Comparison of ENCODE assay signal across 1 cellular context in genomic region chr13:44918323-44919102, GRCh38.
A peak's percentile ranks its signal among the peaks of the same experiment; 100 is the strongest.
TF ChIP-seq lines count a peak whose summit lies in the region.

No MANE protein-coding gene starts in this region.

TF ChIP-seq in K562, 482 proteins besides CTCF, POLR2A, EP300 and RAD21 (continued from another document and continues in another):
- TF ChIP-seq ZBTB12 (CRISPR knock-in tag; IDR thresholded peaks at IDR 0.05): peak; percentile 54; the same call in 1 of the 2 replicates
- TF ChIP-seq ZNF384 (IDR thresholded peaks at IDR 0.05; ENCODE audit: low read depth, low read length): no peak
- no peak for TF ChIP-seq TAF9B (IDR thresholded peaks at IDR 0.05; ENCODE audit: partially characterized antibody)
- no peak for TF ChIP-seq ZBTB26 (CRISPR knock-in tag; IDR thresholded peaks at IDR 0.05)
- TF ChIP-seq EHMT2 (IDR thresholded peaks at IDR 0.05): 0 out of 2 replicates have a peak, but pooled peaks have one; percentile 8
- TF ChIP-seq CGGBP1 (CRISPR knock-in tag; IDR thresholded peaks at IDR 0.05): no peak
- no peak for TF ChIP-seq NR1H2 (CRISPR knock-in tag; IDR thresholded peaks at IDR 0.05)
- TF ChIP-seq ZFX (CRISPR knock-in tag; IDR thresholded peaks at IDR 0.05): peak; percentile 68
- no peak for TF ChIP-seq POLR2AphosphoS5 (IDR thresholded peaks at IDR 0.05; ENCODE audit: control insufficient read depth, insufficient read depth, low read depth, low read length)
- TF ChIP-seq HIVEP1 (CRISPR knock-in tag; IDR thresholded peaks at IDR 0.05): no peak
- TF ChIP-seq CXXC5 (CRISPR knock-in tag; IDR thresholded peaks at IDR 0.05): 0 out of 2 replicates have a peak, but pooled peaks have one; percentile 22
- TF ChIP-seq SAP30 (IDR thresholded peaks at IDR 0.05; ENCODE audit: borderline replicate concordance, insufficient read depth, low read depth, low read length, poor library complexity, severe bottlenecking): no peak
- TF ChIP-seq ZNF512 (tag; IDR thresholded peaks at IDR 0.05): no peak
- TF ChIP-seq TAF1 (IDR thresholded peaks at IDR 0.05; ENCODE audit: control insufficient read depth, extremely low read depth, insufficient read depth, low read length, severe bottlenecking): peak; percentile 21
- TF ChIP-seq RBM39 (optimal IDR thresholded peaks at IDR 0.05; ENCODE audit: low read depth, low read length): no peak
- TF ChIP-seq HNRNPL (IDR thresholded peaks at IDR 0.05; ENCODE audit: low read depth, low read length): no peak
- TF ChIP-seq U2AF1 (optimal IDR thresholded peaks at IDR 0.05; ENCODE audit: low read depth, low read length): no peak
- no peak for TF ChIP-seq ZFP30 (CRISPR knock-in tag; IDR thresholded peaks at IDR 0.05; ENCODE audit: borderline replicate concordance)
- TF ChIP-seq NR2F6 (CRISPR knock-in tag; IDR thresholded peaks at IDR 0.05): no peak
- no peak for TF ChIP-seq KDM2B (CRISPR knock-in tag; IDR thresholded peaks at IDR 0.05)
- no peak for TF ChIP-seq ETS1 (conservative IDR thresholded peaks at IDR 0.05; ENCODE audit: control insufficient read depth, low read depth, low read length)
- peak in 1 of 2 experiments; percentile 37; a peak in 1 of 4 replicates for TF ChIP-seq MLLT1 (IDR thresholded peaks at IDR 0.05)
- TF ChIP-seq ARID4B (CRISPR knock-in tag; IDR thresholded peaks at IDR 0.05): peak; percentile 74; the same call in 1 of the 2 replicates
- TF ChIP-seq E2F4 (CRISPR knock-in tag; IDR thresholded peaks at IDR 0.05; ENCODE audit: low read depth): no peak
- 0 out of 4 replicates have a peak, but pooled peaks of 1 of the 2 experiments have one; percentile 35 for TF ChIP-seq TEAD1 (CRISPR knock-in tag; IDR thresholded peaks at IDR 0.05)
- no peak for TF ChIP-seq MXD1 (CRISPR knock-in tag; IDR thresholded peaks at IDR 0.05; ENCODE audit: borderline replicate concordance, poor library complexity, severe bottlenecking)
- no peak for TF ChIP-seq ELF2 (CRISPR knock-in tag; IDR thresholded peaks at IDR 0.05)
- TF ChIP-seq GABPB2 (CRISPR knock-in tag; conservative IDR thresholded peaks at IDR 0.05): no peak
- TF ChIP-seq RBBP5 (IDR thresholded peaks at IDR 0.05; ENCODE audit: borderline replicate concordance, insufficient read depth, low read length, poor library complexity, severe bottlenecking): peak; percentile 80
- peak; percentile 72 for TF ChIP-seq POLR2G (IDR thresholded peaks at IDR 0.05; ENCODE audit: low read depth, low read length)
- no peak for TF ChIP-seq CSDE1 (IDR thresholded peaks at IDR 0.05)
- TF ChIP-seq HMGXB4 (CRISPR knock-in tag; IDR thresholded peaks at IDR 0.05): peak; percentile 62; the same call in 1 of the 2 replicates
- no peak for TF ChIP-seq RFX7 (CRISPR knock-in tag; IDR thresholded peaks at IDR 0.05)
- TF ChIP-seq PBX2 (CRISPR knock-in tag; IDR thresholded peaks at IDR 0.05; ENCODE audit: low read depth): no peak
- TF ChIP-seq PBX2 (tag; conservative IDR thresholded peaks at IDR 0.05; ENCODE audit: low read depth): no peak
- 0 out of 2 replicates have a peak, but pooled peaks have one; percentile 18 for TF ChIP-seq SMARCA4 (IDR thresholded peaks at IDR 0.05)
- TF ChIP-seq RBFOX2 (IDR thresholded peaks at IDR 0.05; ENCODE audit: low read depth, low read length): peak; percentile 76
- no peak for TF ChIP-seq ZNF41 (CRISPR knock-in tag; conservative IDR thresholded peaks at IDR 0.05)
